2 cellular contexts compared by ENCODE assay signal in the genomic region with DNA sequence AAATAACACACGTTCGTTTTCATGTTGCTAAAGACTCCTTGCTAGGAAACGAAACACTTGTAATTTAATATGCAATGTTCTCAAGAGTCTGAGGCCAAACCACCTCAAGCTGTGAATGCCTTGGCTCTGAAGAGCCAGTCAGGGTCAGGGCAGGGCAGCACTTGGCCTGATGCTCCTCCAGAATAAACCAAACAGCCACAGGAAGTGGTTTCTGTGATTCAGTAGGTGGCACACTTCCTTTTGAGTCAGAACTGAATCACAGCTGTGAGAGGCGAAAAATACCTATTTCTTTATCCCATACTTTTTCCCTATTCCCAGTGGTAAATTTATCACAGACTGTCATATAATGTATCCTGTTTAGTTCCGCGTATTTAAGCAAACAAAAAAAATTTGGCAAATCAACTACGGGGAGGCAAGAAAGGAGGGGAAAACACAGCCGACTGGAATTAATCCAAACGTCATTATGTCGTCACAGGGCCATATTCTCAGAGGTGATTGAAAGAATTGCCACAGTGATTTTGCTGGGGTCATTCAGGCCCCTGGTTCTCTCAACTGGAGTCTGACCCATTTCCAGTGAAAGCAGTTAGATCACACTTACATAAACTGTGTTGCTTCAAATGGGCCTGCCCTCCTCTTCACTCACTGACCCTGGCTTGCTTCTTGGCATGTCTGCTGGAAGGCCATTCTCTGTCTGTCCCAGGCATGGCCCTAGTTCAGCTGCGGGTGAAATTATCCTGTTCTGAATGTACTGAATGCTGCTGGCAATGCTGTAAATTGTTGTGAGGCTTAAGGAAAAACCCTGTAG.
TF ChIP-seq lines count a peak whose summit lies in the region.

No MANE protein-coding gene starts in this region.

TF ChIP-seq in HCT116, 20 proteins besides CTCF, POLR2A, EP300 and RAD21 (continued from another document):
- TF ChIP-seq, protein P1, sequence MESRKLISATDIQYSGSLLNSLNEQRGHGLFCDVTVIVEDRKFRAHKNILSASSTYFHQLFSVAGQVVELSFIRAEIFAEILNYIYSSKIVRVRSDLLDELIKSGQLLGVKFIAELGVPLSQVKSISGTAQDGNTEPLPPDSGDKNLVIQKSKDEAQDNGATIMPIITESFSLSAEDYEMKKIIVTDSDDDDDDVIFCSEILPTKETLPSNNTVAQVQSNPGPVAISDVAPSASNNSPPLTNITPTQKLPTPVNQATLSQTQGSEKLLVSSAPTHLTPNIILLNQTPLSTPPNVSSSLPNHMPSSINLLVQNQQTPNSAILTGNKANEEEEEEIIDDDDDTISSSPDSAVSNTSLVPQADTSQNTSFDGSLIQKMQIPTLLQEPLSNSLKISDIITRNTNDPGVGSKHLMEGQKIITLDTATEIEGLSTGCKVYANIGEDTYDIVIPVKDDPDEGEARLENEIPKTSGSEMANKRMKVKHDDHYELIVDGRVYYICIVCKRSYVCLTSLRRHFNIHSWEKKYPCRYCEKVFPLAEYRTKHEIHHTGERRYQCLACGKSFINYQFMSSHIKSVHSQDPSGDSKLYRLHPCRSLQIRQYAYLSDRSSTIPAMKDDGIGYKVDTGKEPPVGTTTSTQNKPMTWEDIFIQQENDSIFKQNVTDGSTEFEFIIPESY (IDR thresholded peaks at IDR 0.05; ENCODE audit: extremely low read depth, insufficient replicate concordance, low read length), result peak; percentile 76
- TF ChIP-seq, protein P2, sequence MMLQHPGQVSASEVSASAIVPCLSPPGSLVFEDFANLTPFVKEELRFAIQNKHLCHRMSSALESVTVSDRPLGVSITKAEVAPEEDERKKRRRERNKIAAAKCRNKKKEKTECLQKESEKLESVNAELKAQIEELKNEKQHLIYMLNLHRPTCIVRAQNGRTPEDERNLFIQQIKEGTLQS (IDR thresholded peaks at IDR 0.05), result no peak
- TF ChIP-seq CEBPB (IDR thresholded peaks at IDR 0.05; ENCODE audit: low read depth), result no peak
- no peak for TF ChIP-seq SIN3A (IDR thresholded peaks at IDR 0.05; ENCODE audit: low read depth)
- TF ChIP-seq FOSL1 (IDR thresholded peaks at IDR 0.05; ENCODE audit: low read depth), result no peak
- TF ChIP-seq, protein P3, sequence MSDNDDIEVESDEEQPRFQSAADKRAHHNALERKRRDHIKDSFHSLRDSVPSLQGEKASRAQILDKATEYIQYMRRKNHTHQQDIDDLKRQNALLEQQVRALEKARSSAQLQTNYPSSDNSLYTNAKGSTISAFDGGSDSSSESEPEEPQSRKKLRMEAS (IDR thresholded peaks at IDR 0.05), result no peak
- no peak for TF ChIP-seq EGR1 (IDR thresholded peaks at IDR 0.05; ENCODE audit: low read depth)
- TF ChIP-seq EZH2phosphoT487 (IDR thresholded peaks at IDR 0.05; ENCODE audit: borderline replicate concordance), result no peak
- TF ChIP-seq TCF7L2 (IDR thresholded peaks at IDR 0.05; ENCODE audit: borderline replicate concordance, extremely low read depth, insufficient read depth, insufficient read length), result no peak
- no peak for TF ChIP-seq SRF (IDR thresholded peaks at IDR 0.05; ENCODE audit: low read depth)
- peak; percentile 37 for TF ChIP-seq YY1 (IDR thresholded peaks at IDR 0.05; ENCODE audit: extremely low read depth, insufficient replicate concordance, low read depth, low read length)
- no peak for TF ChIP-seq JUND (IDR thresholded peaks at IDR 0.05)
- no peak for TF ChIP-seq CBX3 (IDR thresholded peaks at IDR 0.05; ENCODE audit: low read depth)
- TF ChIP-seq ZFX (IDR thresholded peaks at IDR 0.05), result no peak
- no peak for TF ChIP-seq ELF1 (IDR thresholded peaks at IDR 0.05; ENCODE audit: borderline replicate concordance, low read depth)
- peak; percentile 80 for TF ChIP-seq POLR2AphosphoS5 (IDR thresholded peaks at IDR 0.05; ENCODE audit: low read depth, low read length)
TF ChIP-seq in HCT116: peak in this region for 3.

TF ChIP-seq in HepG2, 621 proteins besides CTCF, POLR2A, EP300 and RAD21 (continued from another document):
- TF ChIP-seq, protein P1 (CRISPR knock-in tag; IDR thresholded peaks at IDR 0.05), result no peak
- TF ChIP-seq, protein P4, sequence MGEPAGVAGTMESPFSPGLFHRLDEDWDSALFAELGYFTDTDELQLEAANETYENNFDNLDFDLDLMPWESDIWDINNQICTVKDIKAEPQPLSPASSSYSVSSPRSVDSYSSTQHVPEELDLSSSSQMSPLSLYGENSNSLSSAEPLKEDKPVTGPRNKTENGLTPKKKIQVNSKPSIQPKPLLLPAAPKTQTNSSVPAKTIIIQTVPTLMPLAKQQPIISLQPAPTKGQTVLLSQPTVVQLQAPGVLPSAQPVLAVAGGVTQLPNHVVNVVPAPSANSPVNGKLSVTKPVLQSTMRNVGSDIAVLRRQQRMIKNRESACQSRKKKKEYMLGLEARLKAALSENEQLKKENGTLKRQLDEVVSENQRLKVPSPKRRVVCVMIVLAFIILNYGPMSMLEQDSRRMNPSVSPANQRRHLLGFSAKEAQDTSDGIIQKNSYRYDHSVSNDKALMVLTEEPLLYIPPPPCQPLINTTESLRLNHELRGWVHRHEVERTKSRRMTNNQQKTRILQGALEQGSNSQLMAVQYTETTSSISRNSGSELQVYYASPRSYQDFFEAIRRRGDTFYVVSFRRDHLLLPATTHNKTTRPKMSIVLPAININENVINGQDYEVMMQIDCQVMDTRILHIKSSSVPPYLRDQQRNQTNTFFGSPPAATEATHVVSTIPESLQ (CRISPR knock-in tag; conservative IDR thresholded peaks at IDR 0.05), result no peak
- TF ChIP-seq RBFOX2 (IDR thresholded peaks at IDR 0.05; ENCODE audit: low read depth, low read length) (0 out of 2 replicates have a peak, but pooled peaks have one; percentile 10), HNF4G (IDR thresholded peaks at IDR 0.05; ENCODE audit: borderline replicate concordance, low read depth, low read length) (no peak), HNF4G (CRISPR knock-in tag; IDR thresholded peaks at IDR 0.05; ENCODE audit: borderline replicate concordance, low read depth) (no peak), NCOA1 (CRISPR knock-in tag; IDR thresholded peaks at IDR 0.05) (no peak), GABPA (IDR thresholded peaks at IDR 0.05; ENCODE audit: low read depth, low read length) (no peak), GABPA (CRISPR knock-in tag; IDR thresholded peaks at IDR 0.05; ENCODE audit: low read depth) (peak; percentile 60; the same call in 1 of the 2 replicates), ZNF552 (CRISPR knock-in tag; IDR thresholded peaks at IDR 0.05; ENCODE audit: borderline replicate concordance) (no peak), ZNF792 (CRISPR knock-in tag; IDR thresholded peaks at IDR 0.05) (no peak), STAT5B (CRISPR knock-in tag; IDR thresholded peaks at IDR 0.05) (no peak), NPAS2 (CRISPR knock-in tag; IDR thresholded peaks at IDR 0.05; ENCODE audit: borderline replicate concordance) (no peak), ZNF24 (IDR thresholded peaks at IDR 0.05) (no peak), SIX1 (CRISPR knock-in tag; IDR thresholded peaks at IDR 0.05; ENCODE audit: borderline replicate concordance) (no peak), FOSL2 (CRISPR knock-in tag; IDR thresholded peaks at IDR 0.05) (peak; percentile 59), GFI1 (CRISPR knock-in tag; IDR thresholded peaks at IDR 0.05; ENCODE audit: borderline replicate concordance) (no peak), MED1 (CRISPR knock-in tag; IDR thresholded peaks at IDR 0.05) (no peak)
- TF ChIP-seq, protein P5, sequence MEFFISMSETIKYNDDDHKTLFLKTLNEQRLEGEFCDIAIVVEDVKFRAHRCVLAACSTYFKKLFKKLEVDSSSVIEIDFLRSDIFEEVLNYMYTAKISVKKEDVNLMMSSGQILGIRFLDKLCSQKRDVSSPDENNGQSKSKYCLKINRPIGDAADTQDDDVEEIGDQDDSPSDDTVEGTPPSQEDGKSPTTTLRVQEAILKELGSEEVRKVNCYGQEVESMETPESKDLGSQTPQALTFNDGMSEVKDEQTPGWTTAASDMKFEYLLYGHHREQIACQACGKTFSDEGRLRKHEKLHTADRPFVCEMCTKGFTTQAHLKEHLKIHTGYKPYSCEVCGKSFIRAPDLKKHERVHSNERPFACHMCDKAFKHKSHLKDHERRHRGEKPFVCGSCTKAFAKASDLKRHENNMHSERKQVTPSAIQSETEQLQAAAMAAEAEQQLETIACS (CRISPR knock-in tag; IDR thresholded peaks at IDR 0.05), result no peak
- TF ChIP-seq, protein P6, sequence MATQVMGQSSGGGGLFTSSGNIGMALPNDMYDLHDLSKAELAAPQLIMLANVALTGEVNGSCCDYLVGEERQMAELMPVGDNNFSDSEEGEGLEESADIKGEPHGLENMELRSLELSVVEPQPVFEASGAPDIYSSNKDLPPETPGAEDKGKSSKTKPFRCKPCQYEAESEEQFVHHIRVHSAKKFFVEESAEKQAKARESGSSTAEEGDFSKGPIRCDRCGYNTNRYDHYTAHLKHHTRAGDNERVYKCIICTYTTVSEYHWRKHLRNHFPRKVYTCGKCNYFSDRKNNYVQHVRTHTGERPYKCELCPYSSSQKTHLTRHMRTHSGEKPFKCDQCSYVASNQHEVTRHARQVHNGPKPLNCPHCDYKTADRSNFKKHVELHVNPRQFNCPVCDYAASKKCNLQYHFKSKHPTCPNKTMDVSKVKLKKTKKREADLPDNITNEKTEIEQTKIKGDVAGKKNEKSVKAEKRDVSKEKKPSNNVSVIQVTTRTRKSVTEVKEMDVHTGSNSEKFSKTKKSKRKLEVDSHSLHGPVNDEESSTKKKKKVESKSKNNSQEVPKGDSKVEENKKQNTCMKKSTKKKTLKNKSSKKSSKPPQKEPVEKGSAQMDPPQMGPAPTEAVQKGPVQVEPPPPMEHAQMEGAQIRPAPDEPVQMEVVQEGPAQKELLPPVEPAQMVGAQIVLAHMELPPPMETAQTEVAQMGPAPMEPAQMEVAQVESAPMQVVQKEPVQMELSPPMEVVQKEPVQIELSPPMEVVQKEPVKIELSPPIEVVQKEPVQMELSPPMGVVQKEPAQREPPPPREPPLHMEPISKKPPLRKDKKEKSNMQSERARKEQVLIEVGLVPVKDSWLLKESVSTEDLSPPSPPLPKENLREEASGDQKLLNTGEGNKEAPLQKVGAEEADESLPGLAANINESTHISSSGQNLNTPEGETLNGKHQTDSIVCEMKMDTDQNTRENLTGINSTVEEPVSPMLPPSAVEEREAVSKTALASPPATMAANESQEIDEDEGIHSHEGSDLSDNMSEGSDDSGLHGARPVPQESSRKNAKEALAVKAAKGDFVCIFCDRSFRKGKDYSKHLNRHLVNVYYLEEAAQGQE (IDR thresholded peaks at IDR 0.05; ENCODE audit: borderline replicate concordance in 1 of 2, low read depth in 1 of 2, low read length in 2 of 2), result no peak
- TF ChIP-seq, protein P7, sequence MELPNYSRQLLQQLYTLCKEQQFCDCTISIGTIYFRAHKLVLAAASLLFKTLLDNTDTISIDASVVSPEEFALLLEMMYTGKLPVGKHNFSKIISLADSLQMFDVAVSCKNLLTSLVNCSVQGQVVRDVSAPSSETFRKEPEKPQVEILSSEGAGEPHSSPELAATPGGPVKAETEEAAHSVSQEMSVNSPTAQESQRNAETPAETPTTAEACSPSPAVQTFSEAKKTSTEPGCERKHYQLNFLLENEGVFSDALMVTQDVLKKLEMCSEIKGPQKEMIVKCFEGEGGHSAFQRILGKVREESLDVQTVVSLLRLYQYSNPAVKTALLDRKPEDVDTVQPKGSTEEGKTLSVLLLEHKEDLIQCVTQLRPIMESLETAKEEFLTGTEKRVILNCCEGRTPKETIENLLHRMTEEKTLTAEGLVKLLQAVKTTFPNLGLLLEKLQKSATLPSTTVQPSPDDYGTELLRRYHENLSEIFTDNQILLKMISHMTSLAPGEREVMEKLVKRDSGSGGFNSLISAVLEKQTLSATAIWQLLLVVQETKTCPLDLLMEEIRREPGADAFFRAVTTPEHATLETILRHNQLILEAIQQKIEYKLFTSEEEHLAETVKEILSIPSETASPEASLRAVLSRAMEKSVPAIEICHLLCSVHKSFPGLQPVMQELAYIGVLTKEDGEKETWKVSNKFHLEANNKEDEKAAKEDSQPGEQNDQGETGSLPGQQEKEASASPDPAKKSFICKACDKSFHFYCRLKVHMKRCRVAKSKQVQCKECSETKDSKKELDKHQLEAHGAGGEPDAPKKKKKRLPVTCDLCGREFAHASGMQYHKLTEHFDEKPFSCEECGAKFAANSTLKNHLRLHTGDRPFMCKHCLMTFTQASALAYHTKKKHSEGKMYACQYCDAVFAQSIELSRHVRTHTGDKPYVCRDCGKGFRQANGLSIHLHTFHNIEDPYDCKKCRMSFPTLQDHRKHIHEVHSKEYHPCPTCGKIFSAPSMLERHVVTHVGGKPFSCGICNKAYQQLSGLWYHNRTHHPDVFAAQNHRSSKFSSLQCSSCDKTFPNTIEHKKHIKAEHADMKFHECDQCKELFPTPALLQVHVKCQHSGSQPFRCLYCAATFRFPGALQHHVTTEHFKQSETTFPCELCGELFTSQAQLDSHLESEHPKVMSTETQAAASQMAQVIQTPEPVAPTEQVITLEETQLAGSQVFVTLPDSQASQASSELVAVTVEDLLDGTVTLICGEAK (IDR thresholded peaks at IDR 0.05), result no peak
- TF ChIP-seq, protein P7 (CRISPR knock-in tag; IDR thresholded peaks at IDR 0.05), result no peak
